In the genomic region with DNA sequence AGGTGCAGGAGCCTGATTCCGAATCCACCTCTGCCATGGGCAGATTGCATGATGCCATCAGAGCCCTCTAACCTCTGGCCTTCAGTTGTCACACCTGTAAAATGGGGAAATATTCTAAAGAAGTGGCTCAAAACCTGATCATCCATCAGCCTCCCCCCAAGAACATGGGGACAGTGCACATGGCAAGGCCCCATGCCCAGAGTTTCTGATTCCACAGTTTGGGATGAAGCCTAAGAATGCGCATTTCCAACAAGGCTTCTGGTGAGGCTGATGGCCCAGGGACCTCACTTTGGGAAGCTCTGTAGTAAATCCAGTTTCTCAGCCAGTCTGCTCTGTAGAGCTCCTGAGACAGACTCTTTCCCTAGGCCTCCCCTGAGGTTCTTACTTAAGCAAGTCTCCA, we compare ENCODE assay signal across 1 cellular context.
TF ChIP-seq lines count a peak whose summit lies in the region.

No MANE protein-coding gene starts in this region.

TF ChIP-seq in H1, 55 proteins besides CTCF, POLR2A, EP300 and RAD21 (continued from another document):
- no peak for TF ChIP-seq RFX5 (IDR thresholded peaks at IDR 0.05; ENCODE audit: borderline replicate concordance, low read depth, low read length)
- no peak for TF ChIP-seq GTF2F1 (IDR thresholded peaks at IDR 0.05; ENCODE audit: borderline replicate concordance, low read depth, low read length)
TF ChIP-seq in H1: peak in this region for 0.
